ENCODE assay signal across 10 cellular contexts in the genomic region with DNA sequence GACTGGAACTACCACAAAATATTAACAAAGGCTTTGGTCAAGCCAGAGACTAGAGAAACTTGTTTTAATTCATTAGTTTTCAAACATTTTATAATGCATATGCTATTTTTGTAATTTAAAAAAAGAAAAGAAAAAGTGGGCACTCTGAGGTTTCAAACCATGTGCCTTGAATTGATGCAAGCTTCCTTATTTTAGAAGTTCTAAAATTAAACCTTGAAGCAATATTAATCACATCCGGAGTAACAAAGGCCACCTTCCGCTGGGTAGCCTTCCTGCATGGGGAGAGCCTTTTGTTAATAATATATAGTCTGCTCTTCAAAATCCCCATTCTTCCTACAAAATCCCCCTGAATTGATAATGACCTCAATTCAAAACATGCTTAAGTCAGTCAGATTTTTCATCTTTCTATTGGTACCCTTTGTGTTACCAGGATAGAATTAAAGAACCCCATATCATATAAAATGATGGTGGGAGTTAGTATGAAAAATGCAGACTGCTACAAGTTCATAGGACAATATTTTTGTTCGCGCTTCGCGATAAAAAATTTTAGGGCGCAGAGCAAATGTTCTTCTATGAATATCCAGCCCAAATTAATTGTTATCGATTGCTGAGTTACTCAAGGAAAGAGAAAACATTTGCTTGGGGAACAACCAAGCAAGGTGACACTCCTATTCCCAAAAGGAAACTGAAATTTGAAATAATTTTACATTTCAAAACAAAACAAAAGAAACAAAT. TPM values are rescaled to one million over a fixed set of nuclear protein-coding genes. Genes with fewer than 3 reads are reported as not detected.
DNase-seq lines count a peak whose midpoint lies in the region; ATAC-seq and TF ChIP-seq lines count a peak whose summit lies in the region.
"Had no signal": no experiment of that assay in that cellular context is flagged by ENCODE, and none has a peak within 500 bp of the region (broad histone marks: within the 10 kb centered on the region; RNA-seq: fewer than 3 reads in every experiment).

No MANE protein-coding gene starts in this region.

- no peaks in the 10 kb centered on the region for H4K20me1 ChIP-seq in OCI-LY3 (ENCODE audit: insufficient read depth, low read length)

- H3K4me1 Mint-ChIP-seq in HFFc6 (ENCODE audit: low read depth), result peaks cover 26% of the 10 kb centered on the region

- H3K4me3 Mint-ChIP-seq in HFFc6, result no peak overlapping the region

- peak overlapping the region; percentile 9 for H2AFZ ChIP-seq in OCI-LY3 (ENCODE audit: low read depth, low read length)

- no peaks in the 10 kb centered on the region for H3K9me3 ChIP-seq in OCI-LY3 (ENCODE audit: insufficient read depth, low read length)
- H3K9me3 ChIP-seq: HAP-1 had no signal

- H3K27ac ChIP-seq in OCI-LY3 (ENCODE audit: low read length), result peak overlapping the region; percentile 86

- H3K4me2 ChIP-seq in OCI-LY3 (ENCODE audit: low read length), result peak overlapping the region; percentile 80

- no peaks in the 10 kb centered on the region for H3K27me3 ChIP-seq in OCI-LY3 (ENCODE audit: low read depth, low read length)

- ATAC-seq in GM19351 (IDR thresholded peaks at IDR 0.05; ENCODE audit: unreplicated experiment) (peak; percentile 69), HG03066 (IDR thresholded peaks at IDR 0.05; ENCODE audit: low read depth, unreplicated experiment) (peak; percentile 55), GM21786 (IDR thresholded peaks at IDR 0.05; ENCODE audit: unreplicated experiment) (no peak), HG03521 (IDR thresholded peaks at IDR 0.05; ENCODE audit: unreplicated experiment) (no peak)

- DNase-seq in AML-193 (lab: John Stamatoyannopoulos, UW) (peak; percentile 69 to 70), HFFc6 (no peak)
- DNase-seq in stimulated activated CD4-positive, alpha-beta T cell treated with anti-CD3 and anti-CD28 coated beads, Interleukin-4, amount 100 ng/mL, for 1 hour, result no peak
- DNase-seq: NCI-H2227 treated with DMSO at 0.1 percent for 48 hours had no signal

- H3K27me3 Mint-ChIP-seq in HFFc6 (ENCODE audit: insufficient read depth), result no peaks in the 10 kb centered on the region; the same call in 1 of the 2 replicates

- 0 out of 2 replicates have a peak, but pooled peaks cover 4% of the 10 kb centered on the region for H3K79me2 ChIP-seq in OCI-LY3 (ENCODE audit: low read length)

- peak overlapping the region; percentile 55 for H3K9ac ChIP-seq in OCI-LY3 (ENCODE audit: low read length)

- peaks cover 30% of the 10 kb centered on the region for H3K36me3 Mint-ChIP-seq in HFFc6 (ENCODE audit: low read depth)

- H3K36me3 ChIP-seq in OCI-LY3 (replicated peaks; ENCODE audit: low read depth, low read length), result peaks cover 7% of the 10 kb centered on the region
- H3K36me3 ChIP-seq: HAP-1 had no signal

- H3K4me3 ChIP-seq in OCI-LY3 (ENCODE audit: low read length), result peak overlapping the region; percentile 66
- H3K4me3 ChIP-seq: HAP-1 had no signal

- TF ChIP-seq CTCF in OCI-LY3 (IDR thresholded peaks at IDR 0.05; ENCODE audit: low read depth, low read length) (no peak), HFFc6 (IDR thresholded peaks at IDR 0.05) (no peak)

- no peaks in the 10 kb centered on the region for H3K9me3 Mint-ChIP-seq in HFFc6

- no peak overlapping the region for H3K27ac Mint-ChIP-seq in HFFc6

- H3K4me1 ChIP-seq in OCI-LY3 (ENCODE audit: low read length), result peaks cover 44% of the 10 kb centered on the region

RNA-seq across cellular contexts. Expression of gene LDHAL6B, which starts 30.6 kb away (rescaled TPM):
- total RNA-seq in HFFc6 (2021; fragmentation: NEBNext Ultra II Directional; extraction: Animal tissue kit (Norgen Biotek cat#: 25700)), result not detected

Comparison
In these comparisons a context has a peak if more than half of its experiments do, and no peak if none do; other contexts are left out.
1. DNase-seq: peak in AML-193 (2 of 2); none in HFFc6 (single experiment) and stimulated activated CD4-positive, alpha-beta T cell treated with anti-CD3 and anti-CD28 coated beads, Interleukin-4, amount 100 ng/mL, for 1 hour (single experiment).
2. ATAC-seq: peak in GM19351 (single experiment) and HG03066 (single experiment); none in GM21786 (single experiment) and HG03521 (single experiment).